2 cellular contexts compared by ENCODE assay signal in the genomic region with DNA sequence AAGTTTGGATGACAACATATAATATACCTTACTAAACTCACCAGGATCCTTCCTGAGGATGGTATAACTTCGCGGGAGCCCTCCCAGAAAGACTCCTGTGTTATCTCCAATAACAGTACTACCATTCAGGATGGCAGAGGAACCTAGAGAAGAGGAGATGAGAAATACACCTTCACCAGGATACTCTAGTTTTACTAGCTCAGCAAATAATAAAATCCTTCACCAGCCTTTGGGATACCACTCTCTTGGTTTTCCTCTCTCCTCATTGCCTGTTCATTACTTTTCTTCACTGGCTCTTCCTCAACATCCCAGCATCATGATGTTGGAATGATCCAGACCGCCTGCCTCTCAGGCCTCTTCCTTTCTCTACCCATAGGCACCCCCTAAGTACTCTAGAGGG.
TF ChIP-seq lines count a peak whose summit lies in the region.

No MANE protein-coding gene starts in this region.

TF ChIP-seq in HepG2, 621 proteins besides CTCF, POLR2A, EP300 and RAD21 (continued from another document):
- 0 out of 2 replicates have a peak, but pooled peaks have one; percentile 28 for TF ChIP-seq MAFF (IDR thresholded peaks at IDR 0.05; ENCODE audit: low read depth, low read length)
- TF ChIP-seq MAFK (conservative IDR thresholded peaks at IDR 0.05 in 1 of 2, IDR thresholded peaks at IDR 0.05 in 1 of 2; ENCODE audit: low read length in 2 of 2) = peak; percentile 54 to 61; a peak in 3 of 4 replicates

TF ChIP-seq in H1, 55 proteins besides CTCF, POLR2A, EP300 and RAD21:
- no peak for TF ChIP-seq ZNF274 (IDR thresholded peaks at IDR 0.05; ENCODE audit: borderline replicate concordance, extremely low read depth, low read length)
- TF ChIP-seq RFX5 (IDR thresholded peaks at IDR 0.05; ENCODE audit: borderline replicate concordance, low read depth, low read length) = no peak
- no peak for TF ChIP-seq CHD2 (IDR thresholded peaks at IDR 0.05; ENCODE audit: low read length)
- no peak for TF ChIP-seq CTBP2 (IDR thresholded peaks at IDR 0.05; ENCODE audit: borderline replicate concordance, insufficient read depth, insufficient read length, low read length)
- TF ChIP-seq JUN (IDR thresholded peaks at IDR 0.05; ENCODE audit: low read depth, low read length) = no peak
- no peak for TF ChIP-seq NRF1 (IDR thresholded peaks at IDR 0.05; ENCODE audit: low read depth, low read length)
- TF ChIP-seq HDAC2 (IDR thresholded peaks at IDR 0.05; ENCODE audit: borderline replicate concordance in 1 of 2, low read depth in 2 of 2, low read length in 2 of 2) = no peak
- TF ChIP-seq TAF1 (IDR thresholded peaks at IDR 0.05; ENCODE audit: low read depth, low read length) = no peak
- TF ChIP-seq POLR2AphosphoS5 (IDR thresholded peaks at IDR 0.05; ENCODE audit: low read depth, low read length) = no peak
- TF ChIP-seq MAFK (IDR thresholded peaks at IDR 0.05; ENCODE audit: low read depth, low read length) = no peak
- no peak for TF ChIP-seq CBX8 (IDR thresholded peaks at IDR 0.05; ENCODE audit: borderline replicate concordance, low read depth, low read length)
- TF ChIP-seq SIRT6 (IDR thresholded peaks at IDR 0.05; ENCODE audit: low read length) = no peak
- no peak for TF ChIP-seq BRCA1 (IDR thresholded peaks at IDR 0.05; ENCODE audit: low read depth, low read length)
- no peak for TF ChIP-seq SP4 (IDR thresholded peaks at IDR 0.05; ENCODE audit: low read length)
- no peak for TF ChIP-seq KDM5A (IDR thresholded peaks at IDR 0.05; ENCODE audit: low read length)
- no peak for TF ChIP-seq POU5F1 (IDR thresholded peaks at IDR 0.05; ENCODE audit: low read depth, low read length)
- TF ChIP-seq SIN3A (conservative IDR thresholded peaks at IDR 0.05 in 1 of 2, IDR thresholded peaks at IDR 0.05 in 1 of 2; ENCODE audit: low read depth in 1 of 2, low read length in 2 of 2) = no peak
- TF ChIP-seq SRF (IDR thresholded peaks at IDR 0.05; ENCODE audit: low read depth, low read length) = no peak
- no peak for TF ChIP-seq CBX5 (IDR thresholded peaks at IDR 0.05; ENCODE audit: low read depth, low read length)
- no peak for TF ChIP-seq SIX5 (IDR thresholded peaks at IDR 0.05; ENCODE audit: low read depth, low read length)
TF ChIP-seq in H1: peak in this region for 0.
